20 cellular contexts compared by ENCODE assay signal in genomic region chr10:91860885-91861284, GRCh38. TPM values are rescaled to one million over a fixed set of nuclear protein-coding genes. Genes with fewer than 3 reads are reported as not detected.
DNase-seq lines count a peak whose midpoint lies in the region; ATAC-seq, FAIRE-seq and TF ChIP-seq lines count a peak whose summit lies in the region.
"Had no signal": no experiment of that assay in that cellular context is flagged by ENCODE, and none has a peak within 500 bp of the region (broad histone marks: within the 10 kb centered on the region; RNA-seq: fewer than 3 reads in every experiment).

No MANE protein-coding gene starts in this region.

- H3K4me3 Mint-ChIP-seq in stimulated activated naive B cell treated with anti-CD40 and anti-IgM and Interleukin-4, amounts not matched to agents 10 μg/mL and 1 μg/mL and 100 μg/mL, for 72 hours, result no peak overlapping the region
- H3K4me3 Mint-ChIP-seq: CD4-positive, alpha-beta T cell had no signal

- H3K4me2 ChIP-seq in OCI-LY3 (ENCODE audit: low read length), result peak overlapping the region; percentile 31
- no peak overlapping the region for H3K4me2 ChIP-seq in K562 (ENCODE audit: insufficient read depth, low read length)
- H3K4me2 ChIP-seq: BLaER1 had no signal

- TF ChIP-seq CTCF in cardiac muscle cell (IDR thresholded peaks at IDR 0.05; ENCODE audit: low read depth, low read length) (no peak), OCI-LY3 (IDR thresholded peaks at IDR 0.05; ENCODE audit: low read depth, low read length) (no peak), K562 (IDR thresholded peaks at IDR 0.05 in 2 of 3, conservative IDR thresholded peaks at IDR 0.05 in 1 of 3; ENCODE audit: insufficient read depth in 2 of 3, low read depth in 1 of 3, low read length in 3 of 3) (no peak)

- H3K4me1 Mint-ChIP-seq in stimulated activated naive B cell treated with anti-CD40 and anti-IgM and Interleukin-4, amounts not matched to agents 10 μg/mL and 1 μg/mL and 100 μg/mL, for 72 hours, result no peaks in the 10 kb centered on the region

- H3K36me3 ChIP-seq in cardiac muscle cell, result peaks cover 88% of the 10 kb centered on the region
- peaks cover 42% of the 10 kb centered on the region for H3K36me3 ChIP-seq in OCI-LY3 (replicated peaks; ENCODE audit: low read depth, low read length)
- peaks cover 83% of the 10 kb centered on the region for H3K36me3 ChIP-seq in K562 (ENCODE audit: control insufficient read depth, insufficient read depth, low read length)

- H3K27ac Mint-ChIP-seq in stimulated activated naive B cell treated with anti-CD40 and anti-IgM and Interleukin-4, amounts not matched to agents 10 μg/mL and 1 μg/mL and 100 μg/mL, for 72 hours, result no peak overlapping the region
- H3K27ac Mint-ChIP-seq: CD4-positive, alpha-beta T cell had no signal

- no peak overlapping the region for H3K4me3 ChIP-seq in cardiac muscle cell
- H3K4me3 ChIP-seq in right cardiac atrium (ENCODE audit: low read length), result no peak overlapping the region
- no peak overlapping the region for H3K4me3 ChIP-seq in OCI-LY3 (ENCODE audit: low read length)
- no peak overlapping the region for H3K4me3 ChIP-seq in K562
- H3K4me3 ChIP-seq: BLaER1 had no signal

- no peaks in the 10 kb centered on the region for H3K9me1 ChIP-seq in K562 (ENCODE audit: control insufficient read depth, insufficient read depth, low read length)

- H2AFZ ChIP-seq in OCI-LY3 (ENCODE audit: low read depth, low read length) (no peak overlapping the region), K562 (ENCODE audit: low read depth, low read length) (no peak overlapping the region)

- no peaks in the 10 kb centered on the region for H3K27me3 Mint-ChIP-seq in stimulated activated naive B cell treated with anti-CD40 and anti-IgM and Interleukin-4, amounts not matched to agents 10 μg/mL and 1 μg/mL and 100 μg/mL, for 72 hours
- H3K27me3 Mint-ChIP-seq: CD4-positive, alpha-beta T cell had no signal

- no peaks in the 10 kb centered on the region for H3K9me3 Mint-ChIP-seq in stimulated activated naive B cell treated with anti-CD40 and anti-IgM and Interleukin-4, amounts not matched to agents 10 μg/mL and 1 μg/mL and 100 μg/mL, for 72 hours
- H3K9me3 Mint-ChIP-seq: CD4-positive, alpha-beta T cell had no signal

- H4K20me1 ChIP-seq in OCI-LY3 (ENCODE audit: insufficient read depth, low read length) (no peaks in the 10 kb centered on the region), K562 (replicated peaks; ENCODE audit: control insufficient read depth, insufficient read depth, low read length) (no peaks in the 10 kb centered on the region)
- H4K20me1 ChIP-seq: BLaER1 had no signal

- peaks cover 23 to 34% of the 10 kb centered on the region in 2 donors for H3K36me3 Mint-ChIP-seq in stimulated activated naive B cell treated with anti-CD40 and anti-IgM and Interleukin-4, amounts not matched to agents 10 μg/mL and 1 μg/mL and 100 μg/mL, for 72 hours

- H3K9me3 ChIP-seq in cardiac muscle cell (ENCODE audit: low read depth) (no peaks in the 10 kb centered on the region), right cardiac atrium (ENCODE audit: control insufficient read depth, low read length) (no peaks in the 10 kb centered on the region), OCI-LY3 (ENCODE audit: insufficient read depth, low read length) (no peaks in the 10 kb centered on the region), K562 (replicated peaks; ENCODE audit: control insufficient read depth, insufficient read depth, low read depth, low read length) (no peaks in the 10 kb centered on the region)
- H3K9me3 ChIP-seq: BLaER1 had no signal

- in situ Hi-C loops in K562 (cut with MboI), result no loop called here

- H3K27ac ChIP-seq in cardiac muscle cell (peak overlapping the region; percentile 4), right cardiac atrium (ENCODE audit: low read length) (no peak overlapping the region), OCI-LY3 (ENCODE audit: low read length) (peak overlapping the region; percentile 38), K562 (ENCODE audit: extremely low read depth, low read depth, low read length) (no peak overlapping the region)
- H3K27ac ChIP-seq: BLaER1 had no signal

- whole genome bisulfite sequencing in right cardiac atrium, result 73% methylated on average over 1 of the region's 1 CpG
- 46% methylated on average over 1 of the region's 1 CpG for WGBS in K562 (ENCODE audit: insufficient coverage, low coverage, missing lambda C conversion rate)

- FAIRE-seq in K562 (lab: Jason Lieb, UNC), result no peak
- FAIRE-seq in GM19239 (lab: Jason Lieb, UNC), result no peak
- FAIRE-seq: GM12892 had no signal

- POLR2A ChIA-PET in K562 (lab: Yijun Ruan, JAX), result no interaction called here

- CTCF ChIA-PET in K562 (lab: Yijun Ruan, JAX; ENCODE audit: low intra/inter-chr PET ratio), result no interaction called here

- H3K27me3 ChIP-seq in cardiac muscle cell (no peaks in the 10 kb centered on the region), right cardiac atrium (ENCODE audit: control insufficient read depth, insufficient read depth) (no peaks in the 10 kb centered on the region), OCI-LY3 (ENCODE audit: low read depth, low read length) (no peaks in the 10 kb centered on the region), K562 (ENCODE audit: control insufficient read depth in 2 of 2, insufficient read depth in 2 of 2, low read length in 2 of 2) (no peaks in the 10 kb centered on the region)
- H3K27me3 ChIP-seq: BLaER1 had no signal

- BruUV-seq in K562 (replicated peaks; lab: Mats Ljungman, UMichigan), result no TSS peak

- TF ChIP-seq EP300 in K562 (IDR thresholded peaks at IDR 0.05; ENCODE audit: low read length), result no peak

- ATAC-seq in right cardiac atrium (no peak), K562 (no peak)
- ATAC-seq in stimulated activated naive B cell treated with anti-CD40 and anti-IgM and Interleukin-4, amounts not matched to agents 10 μg/mL and 1 μg/mL and 100 μg/mL, for 72 hours (replicated peaks), result no peak
- ATAC-seq: PC-3 had no signal

- no peak overlapping the region for H3K9ac ChIP-seq in OCI-LY3 (ENCODE audit: low read length)
- no peak overlapping the region for H3K9ac ChIP-seq in K562 (ENCODE audit: insufficient read depth in 1 of 2, low read depth in 2 of 2, low read length in 2 of 2)
- H3K9ac ChIP-seq: BLaER1 had no signal

- TF ChIP-seq POLR2A in K562 (conservative IDR thresholded peaks at IDR 0.05), result no peak

- H3K79me2 ChIP-seq in OCI-LY3 (ENCODE audit: low read length) (no peaks in the 10 kb centered on the region), K562 (ENCODE audit: control insufficient read depth, insufficient read depth, low read length) (no peaks in the 10 kb centered on the region)

- DNase-seq in cardiac muscle cell (ENCODE audit: low read depth in 1 of 2, low spot score in 1 of 2) (no peak), right cardiac atrium (no peak), K562 (ENCODE audit: extremely low read depth in 1 of 4, low spot score in 3 of 4) (no peak), DMS79 (lab: John Stamatoyannopoulos, UW) (no peak), GM19239 (ENCODE audit: insufficient read length, low spot score) (no peak)
- DNase-seq in stimulated activated naive B cell treated with anti-CD40 and anti-IgM and Interleukin-4, amounts not matched to agents 10 μg/mL and 1 μg/mL and 100 μg/mL, for 72 hours, result no peak
- DNase-seq: ACHN; CD4-positive, alpha-beta T cell; DMS153; IMR-90; NCI-H1694 treated with DMSO at 0.1 percent for 48 hours; NCI-H2081 treated with DMSO at 0.1 percent for 48 hours; NCI-H2171 treated with DMSO at 0.1 percent for 48 hours; NCI-H446; NCI-H526; PC-3; Right ventricle myocardium superior had no signal

- intact Hi-C loops in right cardiac atrium (cut with DNase I), result no loop called here
- intact Hi-C loops in K562 (cut with micrococcal nuclease), result no loop called here

- H3K4me1 ChIP-seq in cardiac muscle cell (ENCODE audit: low read depth) (no peaks in the 10 kb centered on the region), right cardiac atrium (ENCODE audit: control insufficient read depth, insufficient read depth, low read length) (no peaks in the 10 kb centered on the region), OCI-LY3 (ENCODE audit: low read length) (peaks cover 16% of the 10 kb centered on the region), K562 (replicated peaks in 1 of 2; ENCODE audit: control insufficient read depth in 2 of 2, insufficient read depth in 2 of 2, low read length in 2 of 2) (no peaks in the 10 kb centered on the region)
- H3K4me1 ChIP-seq: BLaER1 had no signal

- TF ChIP-seq RAD21 in K562 (CRISPR knock-in tag; conservative IDR thresholded peaks at IDR 0.05 in 1 of 2, IDR thresholded peaks at IDR 0.05 in 1 of 2), result no peak

TF ChIP-seq in K562, 482 proteins besides CTCF, POLR2A, EP300 and RAD21 (continues in another document):
- TF ChIP-seq ZBTB43 (CRISPR knock-in tag; IDR thresholded peaks at IDR 0.05) (no peak), CBFA2T3 (IDR thresholded peaks at IDR 0.05) (0 out of 2 replicates have a peak, but pooled peaks have one; percentile 20)

RNA-seq across cellular contexts. Expression of gene FGFBP3, which starts 48.4 kb away (rescaled TPM):
- total RNA-seq in cardiac muscle cell (7.2 and 14.2 TPM in 2 replicates), right cardiac atrium (under 1 TPM; 0.47 to 0.71 (median 0.61) TPM), K562 (2014; rRNA removed) (1.6 and 2.5 TPM in 2 replicates), K562 (2014; rRNA removed; fragmentation: Illumina TruSeq; extraction: Trizol) (1.3 and 1.7 TPM in 2 replicates), K562 (2015; rRNA removed; fragmentation: Illumina TruSeq; extraction: Trizol) (1.4 and 1.5 TPM in 2 replicates), K562 (2021) (3.0 TPM in 2 replicates)
- polyA plus RNA-seq in cardiac muscle cell (16.6 and 26.4 TPM in 2 replicates), right cardiac atrium (0.45 TPM), K562 (2011; rRNA removed) (0.84 and 0.91 TPM in 2 replicates), K562 (2014; fragmentation: Illumina TruSeq; extraction: Trizol) (1.8 and 2.0 TPM in 2 replicates), K562 (2014; fragmentation: Nextera tagmentation; extraction: Ambion mirVana) (under 1 TPM; 0.58 to 0.78 TPM), K562 (2014; rRNA removed) (2.2 and 2.4 TPM in 2 replicates)
- 2.4 and 3.3 TPM in 2 replicates for total RNA-seq in K562 (2011; cell fraction: chromatin; rRNA removed; ENCODE audit: low replicate concordance)
- 1.4 and 2.3 TPM in 2 replicates for total RNA-seq in K562 (2011; cell fraction: nucleolus; rRNA removed)
- 3.1 and 3.2 TPM in 2 replicates for total RNA-seq in K562 (2011; cell fraction: nucleoplasm; rRNA removed)
- 0.66 and 1.0 TPM in 2 replicates for polyA plus RNA-seq in K562 (2011; cell fraction: cytosol; rRNA removed)
- polyA plus RNA-seq in K562 (2011; cell fraction: nucleus; rRNA removed), result 1.2 and 1.5 TPM in 2 replicates
- polyA plus RNA-seq in K562 (2012), result 3.5 and 3.7 TPM in 2 replicates
- 0.45 and 0.46 TPM in 2 replicates for polyA minus RNA-seq in K562 (2011; rRNA and poly(A)+ RNA removed)
- polyA minus RNA-seq in K562 (2011; cell fraction: cytosol; rRNA and poly(A)+ RNA removed), result 0.38 and 0.82 TPM in 2 replicates
- 0.94 and 2.0 TPM in 2 replicates for polyA minus RNA-seq in K562 (2011; cell fraction: nucleus; rRNA and poly(A)+ RNA removed)

Comparison
In these comparisons a context has a peak if more than half of its experiments do, and no peak if none do; other contexts are left out.
1. H3K27ac ChIP-seq: peak in cardiac muscle cell (single experiment) and OCI-LY3 (single experiment); none in right cardiac atrium (single experiment) and K562 (single experiment).